In genomic region chr13:71922191-71922590, GRCh38 we compare ENCODE assay signal across 18 cellular contexts. TPM values are rescaled to one million over a fixed set of nuclear protein-coding genes. Genes with fewer than 3 reads are reported as not detected.
"Had no signal": no experiment of that assay in that cellular context is flagged by ENCODE, and none has a peak within 500 bp of the region (broad histone marks: within the 10 kb centered on the region; RNA-seq: fewer than 3 reads in every experiment).

No MANE protein-coding gene starts in this region.

- H3K27me3 ChIP-seq: colonic mucosa, testis had no signal

- H3K27ac ChIP-seq: colonic mucosa, lower lobe of right lung, parathyroid adenoma, testis had no signal

- ATAC-seq: activated CD4-positive, alpha-beta T cell treated with anti-CD3 and anti-CD28 coated beads for 36 hours; activated CD8-positive, alpha-beta T cell treated with anti-CD3 and anti-CD28 coated beads for 36 hours; activated naive CD8-positive, alpha-beta T cell treated with anti-CD3 and anti-CD28 coated beads, Interleukin-2, amount 50 U/mL, for 24 hours; left cardiac atrium; lower lobe of right lung; stimulated activated naive CD8-positive, alpha-beta T cell treated with anti-CD3 and anti-CD28 coated beads, Interleukin-15, amount 100 ng/mL, for 72 hours had no signal

- H3K27ac Mint-ChIP-seq: activated CD4-positive, alpha-beta T cell treated with anti-CD3 and anti-CD28 coated beads for 36 hours; activated CD8-positive, alpha-beta T cell treated with anti-CD3 and anti-CD28 coated beads for 36 hours; activated naive CD8-positive, alpha-beta T cell treated with anti-CD3 and anti-CD28 coated beads, Interleukin-2, amount 50 U/mL, for 24 hours; naive B cell; stimulated activated naive CD8-positive, alpha-beta T cell treated with anti-CD3 and anti-CD28 coated beads, Interleukin-15, amount 100 ng/mL, for 72 hours had no signal

- H3K4me1 Mint-ChIP-seq: activated CD4-positive, alpha-beta T cell treated with anti-CD3 and anti-CD28 coated beads for 36 hours; activated naive CD8-positive, alpha-beta T cell treated with anti-CD3 and anti-CD28 coated beads, Interleukin-2, amount 50 U/mL, for 24 hours; naive B cell; stimulated activated naive CD8-positive, alpha-beta T cell treated with anti-CD3 and anti-CD28 coated beads, Interleukin-15, amount 100 ng/mL, for 72 hours had no signal

- H3K36me3 ChIP-seq: colonic mucosa, lower lobe of right lung had no signal

- H3K4me1 ChIP-seq: colonic mucosa, lower lobe of right lung, parathyroid adenoma, testis had no signal

- FAIRE-seq: endothelial cell of umbilical vein had no signal

- H3K4me3 Mint-ChIP-seq: activated CD4-positive, alpha-beta T cell treated with anti-CD3 and anti-CD28 coated beads for 36 hours; activated CD8-positive, alpha-beta T cell treated with anti-CD3 and anti-CD28 coated beads for 36 hours; activated naive CD8-positive, alpha-beta T cell treated with anti-CD3 and anti-CD28 coated beads, Interleukin-2, amount 50 U/mL, for 24 hours; naive B cell; stimulated activated naive CD8-positive, alpha-beta T cell treated with anti-CD3 and anti-CD28 coated beads, Interleukin-15, amount 100 ng/mL, for 72 hours had no signal

- H3K27me3 Mint-ChIP-seq: activated CD4-positive, alpha-beta T cell treated with anti-CD3 and anti-CD28 coated beads for 36 hours; activated CD8-positive, alpha-beta T cell treated with anti-CD3 and anti-CD28 coated beads for 36 hours; activated naive CD8-positive, alpha-beta T cell treated with anti-CD3 and anti-CD28 coated beads, Interleukin-2, amount 50 U/mL, for 24 hours; naive B cell; stimulated activated naive CD8-positive, alpha-beta T cell treated with anti-CD3 and anti-CD28 coated beads, Interleukin-15, amount 100 ng/mL, for 72 hours had no signal

- H3K9me3 Mint-ChIP-seq: activated CD8-positive, alpha-beta T cell treated with anti-CD3 and anti-CD28 coated beads for 36 hours; activated naive CD8-positive, alpha-beta T cell treated with anti-CD3 and anti-CD28 coated beads, Interleukin-2, amount 50 U/mL, for 24 hours; naive B cell had no signal

- H3K9me3 ChIP-seq: colonic mucosa, lower lobe of right lung, testis had no signal

- H3K4me3 ChIP-seq: colonic mucosa, lower lobe of right lung, testis had no signal

- H3K9ac ChIP-seq: parathyroid adenoma had no signal

- DNase-seq: activated CD4-positive, alpha-beta T cell treated with anti-CD3 and anti-CD28 coated beads for 36 hours; activated CD8-positive, alpha-beta memory T cell treated with anti-CD3 and anti-CD28 coated beads, Interleukin-2, amount 50 U/mL, for 4 hours; activated CD8-positive, alpha-beta T cell treated with anti-CD3 and anti-CD28 coated beads for 36 hours; activated naive CD4-positive, alpha-beta T cell; activated naive CD8-positive, alpha-beta T cell treated with anti-CD3 and anti-CD28 coated beads, Interleukin-2, amount 50 U/mL, for 24 hours; colonic mucosa; effector CD4-positive, alpha-beta T cell; hypothalamus; left cardiac atrium; lower lobe of right lung; naive B cell; retina; stimulated activated CD4-positive, alpha-beta T cell treated with anti-CD3 and anti-CD28 coated beads, Interleukin-15, amount 100 ng/mL, for 24 hours; stimulated activated CD4-positive, alpha-beta T cell treated with anti-CD3 and anti-CD28 coated beads, Interleukin-4, amount 100 ng/mL, for 24 hours; stimulated activated naive CD8-positive, alpha-beta T cell treated with anti-CD3 and anti-CD28 coated beads, Interleukin-15, amount 100 ng/mL, for 72 hours; testis had no signal

- H3K36me3 Mint-ChIP-seq: naive B cell had no signal

- H2AFZ ChIP-seq: parathyroid adenoma had no signal

RNA-seq across cellular contexts. Expression of gene DACH1, which starts 55.2 kb away (rescaled TPM):
- total RNA-seq: activated CD8-positive, alpha-beta T cell treated with anti-CD3 and anti-CD28 coated beads for 36 hours had no signal
